In genomic region chr22:20821717-20822239, GRCh38 we compare ENCODE assay signal across 2 cellular contexts. TPM values are rescaled to one million over a fixed set of nuclear protein-coding genes. Genes with fewer than 3 reads are reported as not detected.
"Had no signal": no experiment of that assay in that cellular context is flagged by ENCODE, and none has a peak within 500 bp of the region (broad histone marks: within the 10 kb centered on the region; RNA-seq: fewer than 3 reads in every experiment).

No MANE protein-coding gene starts in this region.

RNA-seq across cellular contexts. Expression of gene SERPIND1, which starts 47.9 kb away (rescaled TPM):
- total RNA-seq: M059J, MCF 10A had no signal
